11 cellular contexts compared by ENCODE assay signal in genomic region chr12:9794484-9795063, GRCh38. TPM values are rescaled to one million over a fixed set of nuclear protein-coding genes. Genes with fewer than 3 reads are reported as not detected.
A peak's percentile ranks its signal among the peaks of the same experiment; 100 is the strongest.
DNase-seq lines count a peak whose midpoint lies in the region; ATAC-seq and TF ChIP-seq lines count a peak whose summit lies in the region.
"Had no signal": no experiment of that assay in that cellular context is flagged by ENCODE, and none has a peak within 500 bp of the region (broad histone marks: within the 10 kb centered on the region; RNA-seq: fewer than 3 reads in every experiment).

No MANE protein-coding gene starts in this region.

- peaks cover 30% of the 10 kb centered on the region for H3K4me1 Mint-ChIP-seq in WTC11
- peaks cover 41 to 70% (median 59%) of the 10 kb centered on the region in 7 donors for H3K4me1 Mint-ChIP-seq in naive thymus-derived CD4-positive, alpha-beta T cell

- H3K27ac ChIP-seq in DOHH2 (ENCODE audit: low read depth, low read length): peak overlapping the region; percentile 32; the same call in 1 of the 2 replicates
- H3K27ac ChIP-seq in naive thymus-derived CD4-positive, alpha-beta T cell (ENCODE audit: low read depth, low read length): peak overlapping the region; percentile 50
- H3K27ac ChIP-seq: gastroesophageal sphincter had no signal

- H3K36me3 ChIP-seq in DOHH2 (ENCODE audit: control insufficient read depth, low read length): no peaks in the 10 kb centered on the region
- H3K36me3 ChIP-seq in naive thymus-derived CD4-positive, alpha-beta T cell (ENCODE audit: control insufficient read depth in 2 of 3, insufficient read depth in 3 of 3, low read length in 3 of 3): no peaks in the 10 kb centered on the region
- H3K36me3 ChIP-seq: gastroesophageal sphincter had no signal

- peaks cover 25% of the 10 kb centered on the region for H3K4me1 ChIP-seq in DOHH2 (ENCODE audit: control insufficient read depth, low read length)
- peaks cover 42 to 44% of the 10 kb centered on the region in 2 donors for H3K4me1 ChIP-seq in naive thymus-derived CD4-positive, alpha-beta T cell (ENCODE audit: control insufficient read depth in 2 of 2, insufficient read depth in 2 of 2, low read length in 2 of 2)
- H3K4me1 ChIP-seq: gastroesophageal sphincter had no signal

- peaks cover 6% of the 10 kb centered on the region for H3F3A ChIP-seq in DOHH2 (ENCODE audit: control insufficient read depth, insufficient read depth)

- peaks cover 71% of the 10 kb centered on the region for H3K27me3 ChIP-seq in DOHH2 (ENCODE audit: control insufficient read depth, low read length)
- H3K27me3 ChIP-seq in naive thymus-derived CD4-positive, alpha-beta T cell (ENCODE audit: control insufficient read depth in 2 of 2, insufficient read depth in 2 of 2, low read length in 2 of 2): no peaks in the 10 kb centered on the region
- H3K27me3 ChIP-seq: gastroesophageal sphincter had no signal

- ATAC-seq in GM21786 (IDR thresholded peaks at IDR 0.05; ENCODE audit: unreplicated experiment) (peak; percentile 38), WTC11 (no peak), left cardiac atrium (no peak)
- ATAC-seq in naive thymus-derived CD4-positive, alpha-beta T cell: no peak
- ATAC-seq: gastroesophageal sphincter had no signal

- H3K9me3 ChIP-seq in DOHH2 (ENCODE audit: control insufficient read depth, insufficient read depth, low read length): peaks cover 4% of the 10 kb centered on the region; the same call in 1 of the 2 replicates
- no peaks in the 10 kb centered on the region for H3K9me3 ChIP-seq in naive thymus-derived CD4-positive, alpha-beta T cell (ENCODE audit: control insufficient read depth in 2 of 3, low read length in 3 of 3)
- H3K9me3 ChIP-seq: gastroesophageal sphincter had no signal

- H3K9me3 Mint-ChIP-seq in WTC11: peaks cover 10% of the 10 kb centered on the region
- peaks cover 0 to 10% (median 2%) of the 10 kb centered on the region in 11 donors for H3K9me3 Mint-ChIP-seq in naive thymus-derived CD4-positive, alpha-beta T cell

- no peaks in the 10 kb centered on the region for H3K79me2 ChIP-seq in DOHH2 (ENCODE audit: control insufficient read depth, low read length)

- no peak overlapping the region for H3K4me3 Mint-ChIP-seq in WTC11
- peak overlapping the region; percentile 65 to 91 (median 76) for H3K4me3 Mint-ChIP-seq in naive thymus-derived CD4-positive, alpha-beta T cell

- TF ChIP-seq CTCF in DOHH2 (IDR thresholded peaks at IDR 0.05; ENCODE audit: low read depth, low read length, poor library complexity, severe bottlenecking) (no peak), WTC11 (IDR thresholded peaks at IDR 0.05) (no peak)

- peak overlapping the region; percentile 16; the same call in 1 of the 2 replicates for H3K4me3 ChIP-seq in DOHH2 (ENCODE audit: low read length)
- H3K4me3 ChIP-seq in naive thymus-derived CD4-positive, alpha-beta T cell (ENCODE audit: low read length): peak overlapping the region; percentile 5
- H3K4me3 ChIP-seq: gastroesophageal sphincter had no signal

- intact Hi-C loops in naive thymus-derived CD4-positive, alpha-beta T cell (cut with micrococcal nuclease): loop anchor here (2.0 to 10.0 kb wide), 4 partner anchors 126 to 460 kb away; partner anchors contain the start of gene CLEC2D (in 1 of the 2)
- intact Hi-C loops in left cardiac atrium (cut with DNase I): loop anchor here in 1 of 2 donors (5.0 kb wide), 1 partner anchor 42 kb away; no protein-coding TSS in a partner anchor

- H4K20me1 ChIP-seq in DOHH2 (ENCODE audit: control insufficient read depth, insufficient read depth, low read depth, low read length): no peaks in the 10 kb centered on the region

- H3K27ac Mint-ChIP-seq in WTC11: peak overlapping the region; percentile 16; the same call in 1 of the 2 replicates
- peak overlapping the region; percentile 59 to 95 (median 88) for H3K27ac Mint-ChIP-seq in naive thymus-derived CD4-positive, alpha-beta T cell

- H3K27me3 Mint-ChIP-seq in WTC11 (ENCODE audit: low read depth): no peaks in the 10 kb centered on the region
- no peaks in the 10 kb centered on the region for H3K27me3 Mint-ChIP-seq in naive thymus-derived CD4-positive, alpha-beta T cell

- CTCF ChIA-PET in WTC11 (lab: Charles Lee): interaction anchor here (1.2 kb wide), 1 partner anchor 45 kb away, joined by 7 read pairs; no protein-coding TSS in a partner anchor
- CTCF ChIA-PET in naive thymus-derived CD4-positive, alpha-beta T cell (lab: Charles Lee): interaction anchor here (0.7 to 10.7 kb wide), 6 partner anchors 14 to 459 kb away, joined by 3 to 616 read pairs (median 5); partner anchors contain the start of gene CD69
- CTCF ChIA-PET in HEK293T (lab: Yijun Ruan, JAX): no interaction called here

- no peaks in the 10 kb centered on the region for H3K9me2 ChIP-seq in DOHH2 (replicated peaks; ENCODE audit: control insufficient read depth, low read length)

- H3K4me2 ChIP-seq in DOHH2 (ENCODE audit: low read length): peak overlapping the region; percentile 49

- POLR2A ChIA-PET in WTC11 (lab: Charles Lee) (no interaction called here), HEK293T (lab: Yijun Ruan, JAX) (no interaction called here)
- POLR2A ChIA-PET in naive thymus-derived CD4-positive, alpha-beta T cell (lab: Charles Lee): interaction anchor here (0.5 to 10.6 kb wide), 5 partner anchors 11 to 145 kb away, joined by 3 to 433 read pairs (median 4); partner anchors contain the start of gene CD69

- peaks cover 9% of the 10 kb centered on the region for H3K36me3 Mint-ChIP-seq in WTC11
- peaks cover 0 to 14% (median 4%) of the 10 kb centered on the region in 5 donors for H3K36me3 Mint-ChIP-seq in naive thymus-derived CD4-positive, alpha-beta T cell

- DNase-seq in WTC11 (ENCODE audit: low spot score): no peak
- peak in 1 of 9 donors; percentile 14 for DNase-seq in naive thymus-derived CD4-positive, alpha-beta T cell
- no peak for DNase-seq in left cardiac atrium
- DNase-seq in NCI-H510A (lab: John Stamatoyannopoulos, UW): no peak
- DNase-seq in DMS79 treated with DMSO at 0.1 percent for 48 hours (lab: John Stamatoyannopoulos, UW): no peak
- no peak for DNase-seq in HEK293T (ENCODE audit: extremely low spot score)
- DNase-seq: DMS 273 treated with DMSO at 0.1 percent for 48 hours; effector CD4-positive, alpha-beta T cell had no signal

TF ChIP-seq in WTC11, 78 proteins besides CTCF, POLR2A, EP300 and RAD21 (continues in another document):
- TF ChIP-seq MAX (CRISPR knock-in tag; IDR thresholded peaks at IDR 0.05) (no peak), OVOL2 (CRISPR knock-in tag; IDR thresholded peaks at IDR 0.05; ENCODE audit: borderline replicate concordance) (no peak)

TF ChIP-seq in HEK293T, 16 proteins besides CTCF, POLR2A, EP300 and RAD21:
- TF ChIP-seq PKNOX1 (IDR thresholded peaks at IDR 0.05): no peak
- TF ChIP-seq TARDBP (IDR thresholded peaks at IDR 0.05): no peak
- no peak for TF ChIP-seq FOXA1 (IDR thresholded peaks at IDR 0.05)
- TF ChIP-seq CTBP1 (IDR thresholded peaks at IDR 0.05; ENCODE audit: borderline replicate concordance): no peak
- TF ChIP-seq ARNT (IDR thresholded peaks at IDR 0.05): no peak
- no peak for TF ChIP-seq FOXK2 (IDR thresholded peaks at IDR 0.05)
- no peak for TF ChIP-seq SUZ12 (IDR thresholded peaks at IDR 0.05)
- no peak for TF ChIP-seq ZNF384 (IDR thresholded peaks at IDR 0.05)
- no peak for TF ChIP-seq ELF4 (IDR thresholded peaks at IDR 0.05)
- no peak for TF ChIP-seq HDGF (IDR thresholded peaks at IDR 0.05; ENCODE audit: borderline replicate concordance)
- TF ChIP-seq SP1 (IDR thresholded peaks at IDR 0.05): no peak
- TF ChIP-seq NFRKB (IDR thresholded peaks at IDR 0.05): no peak
- TF ChIP-seq L3MBTL2 (conservative IDR thresholded peaks at IDR 0.05): no peak
- no peak for TF ChIP-seq FOXM1 (IDR thresholded peaks at IDR 0.05; ENCODE audit: borderline replicate concordance)
- TF ChIP-seq LEF1 (IDR thresholded peaks at IDR 0.05; ENCODE audit: borderline replicate concordance): no peak
- TF ChIP-seq BHLHE40 (IDR thresholded peaks at IDR 0.05; ENCODE audit: borderline replicate concordance): no peak

RNA-seq across cellular contexts. Expression of gene KLRF1, which starts 32.7 kb away (rescaled TPM):
- total RNA-seq in WTC11 (2021): not detected in 3 replicates
- 10 to 100 TPM in 1 of 5 experiments, 1 to 10 TPM in 2, under 1 TPM in 2; 0.35 to 34.8 (median 1.0) TPM for total RNA-seq in naive thymus-derived CD4-positive, alpha-beta T cell
- polyA plus RNA-seq in naive thymus-derived CD4-positive, alpha-beta T cell: 1 to 10 TPM; 1.3 to 1.6 TPM
- under 1 TPM; 0.27 to 0.31 TPM for total RNA-seq in left cardiac atrium
- total RNA-seq: gastroesophageal sphincter had no signal

RNA-seq across cellular contexts. Expression of gene CD69, which starts 33.9 kb away (rescaled TPM):
- total RNA-seq in WTC11 (2021) (0.34 to 0.60 TPM (median 0.42 TPM) in 3 replicates), left cardiac atrium (1 to 10 TPM; 1.7 to 2.9 TPM)
- 100 to 1,000 TPM in 3 of 5 experiments, 10 to 100 TPM in 2; 25.8 to 588 (median 125) TPM for total RNA-seq in naive thymus-derived CD4-positive, alpha-beta T cell
- 100 to 1,000 TPM; 113 to 201 TPM for polyA plus RNA-seq in naive thymus-derived CD4-positive, alpha-beta T cell

Comparison
In these comparisons a context has a peak if more than half of its experiments do, and no peak if none do; other contexts are left out.
1. RNA of gene CD69, which starts 33.9 kb away (total RNA-seq): 25.8 to 588 TPM in naive thymus-derived CD4-positive, alpha-beta T cell; 1.7 to 2.9 TPM in left cardiac atrium and 0.34 to 0.60 TPM in WTC11; every median in the first group is over 4 times any median in the second.